ENCODE assay signal across 1 cellular context in the genomic region with DNA sequence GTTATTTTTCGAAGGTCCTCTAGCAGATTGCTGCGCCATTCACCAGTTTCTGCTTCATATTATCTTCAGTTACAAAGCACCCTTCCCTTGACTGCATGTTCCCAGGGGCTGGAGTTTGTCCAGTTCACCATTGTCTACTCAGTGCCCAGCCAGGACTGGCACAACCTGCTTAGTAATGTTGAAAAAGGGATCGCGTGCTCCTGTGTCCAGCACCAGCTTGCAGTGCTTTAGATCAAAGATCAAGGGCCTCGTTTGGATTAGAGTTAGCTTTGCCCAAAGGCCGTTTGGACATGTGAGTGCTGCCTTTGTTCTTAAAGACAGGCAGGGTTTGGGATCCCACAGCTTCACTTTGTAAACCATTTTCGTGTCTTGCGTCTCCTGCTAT.
A peak's percentile ranks its signal among the peaks of the same experiment; 100 is the strongest.
TF ChIP-seq lines count a peak whose summit lies in the region.

No MANE protein-coding gene starts in this region.

TF ChIP-seq in HepG2, 621 proteins besides CTCF, POLR2A, EP300 and RAD21 (continued from another document and continues in another):
- TF ChIP-seq, protein P1, sequence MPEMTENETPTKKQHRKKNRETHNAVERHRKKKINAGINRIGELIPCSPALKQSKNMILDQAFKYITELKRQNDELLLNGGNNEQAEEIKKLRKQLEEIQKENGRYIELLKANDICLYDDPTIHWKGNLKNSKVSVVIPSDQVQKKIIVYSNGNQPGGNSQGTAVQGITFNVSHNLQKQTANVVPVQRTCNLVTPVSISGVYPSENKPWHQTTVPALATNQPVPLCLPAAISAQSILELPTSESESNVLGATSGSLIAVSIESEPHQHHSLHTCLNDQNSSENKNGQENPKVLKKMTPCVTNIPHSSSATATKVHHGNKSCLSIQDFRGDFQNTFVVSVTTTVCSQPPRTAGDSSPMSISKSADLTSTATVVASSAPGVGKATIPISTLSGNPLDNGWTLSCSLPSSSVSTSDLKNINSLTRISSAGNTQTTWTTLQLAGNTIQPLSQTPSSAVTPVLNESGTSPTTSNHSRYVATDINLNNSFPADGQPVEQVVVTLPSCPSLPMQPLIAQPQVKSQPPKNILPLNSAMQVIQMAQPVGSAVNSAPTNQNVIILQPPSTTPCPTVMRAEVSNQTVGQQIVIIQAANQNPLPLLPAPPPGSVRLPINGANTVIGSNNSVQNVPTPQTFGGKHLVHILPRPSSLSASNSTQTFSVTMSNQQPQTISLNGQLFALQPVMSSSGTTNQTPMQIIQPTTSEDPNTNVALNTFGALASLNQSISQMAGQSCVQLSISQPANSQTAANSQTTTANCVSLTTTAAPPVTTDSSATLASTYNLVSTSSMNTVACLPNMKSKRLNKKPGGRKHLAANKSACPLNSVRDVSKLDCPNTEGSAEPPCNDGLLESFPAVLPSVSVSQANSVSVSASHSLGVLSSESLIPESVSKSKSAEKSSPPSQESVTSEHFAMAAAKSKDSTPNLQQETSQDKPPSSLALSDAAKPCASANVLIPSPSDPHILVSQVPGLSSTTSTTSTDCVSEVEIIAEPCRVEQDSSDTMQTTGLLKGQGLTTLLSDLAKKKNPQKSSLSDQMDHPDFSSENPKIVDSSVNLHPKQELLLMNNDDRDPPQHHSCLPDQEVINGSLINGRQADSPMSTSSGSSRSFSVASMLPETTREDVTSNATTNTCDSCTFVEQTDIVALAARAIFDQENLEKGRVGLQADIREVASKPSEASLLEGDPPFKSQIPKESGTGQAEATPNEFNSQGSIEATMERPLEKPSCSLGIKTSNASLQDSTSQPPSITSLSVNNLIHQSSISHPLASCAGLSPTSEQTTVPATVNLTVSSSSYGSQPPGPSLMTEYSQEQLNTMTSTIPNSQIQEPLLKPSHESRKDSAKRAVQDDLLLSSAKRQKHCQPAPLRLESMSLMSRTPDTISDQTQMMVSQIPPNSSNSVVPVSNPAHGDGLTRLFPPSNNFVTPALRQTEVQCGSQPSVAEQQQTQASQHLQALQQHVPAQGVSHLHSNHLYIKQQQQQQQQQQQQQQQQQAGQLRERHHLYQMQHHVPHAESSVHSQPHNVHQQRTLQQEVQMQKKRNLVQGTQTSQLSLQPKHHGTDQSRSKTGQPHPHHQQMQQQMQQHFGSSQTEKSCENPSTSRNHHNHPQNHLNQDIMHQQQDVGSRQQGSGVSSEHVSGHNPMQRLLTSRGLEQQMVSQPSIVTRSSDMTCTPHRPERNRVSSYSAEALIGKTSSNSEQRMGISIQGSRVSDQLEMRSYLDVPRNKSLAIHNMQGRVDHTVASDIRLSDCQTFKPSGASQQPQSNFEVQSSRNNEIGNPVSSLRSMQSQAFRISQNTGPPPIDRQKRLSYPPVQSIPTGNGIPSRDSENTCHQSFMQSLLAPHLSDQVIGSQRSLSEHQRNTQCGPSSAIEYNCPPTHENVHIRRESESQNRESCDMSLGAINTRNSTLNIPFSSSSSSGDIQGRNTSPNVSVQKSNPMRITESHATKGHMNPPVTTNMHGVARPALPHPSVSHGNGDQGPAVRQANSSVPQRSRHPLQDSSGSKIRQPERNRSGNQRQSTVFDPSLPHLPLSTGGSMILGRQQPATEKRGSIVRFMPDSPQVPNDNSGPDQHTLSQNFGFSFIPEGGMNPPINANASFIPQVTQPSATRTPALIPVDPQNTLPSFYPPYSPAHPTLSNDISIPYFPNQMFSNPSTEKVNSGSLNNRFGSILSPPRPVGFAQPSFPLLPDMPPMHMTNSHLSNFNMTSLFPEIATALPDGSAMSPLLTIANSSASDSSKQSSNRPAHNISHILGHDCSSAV (CRISPR knock-in tag; IDR thresholded peaks at IDR 0.05; ENCODE audit: borderline replicate concordance): no peak
- TF ChIP-seq, protein P2, sequence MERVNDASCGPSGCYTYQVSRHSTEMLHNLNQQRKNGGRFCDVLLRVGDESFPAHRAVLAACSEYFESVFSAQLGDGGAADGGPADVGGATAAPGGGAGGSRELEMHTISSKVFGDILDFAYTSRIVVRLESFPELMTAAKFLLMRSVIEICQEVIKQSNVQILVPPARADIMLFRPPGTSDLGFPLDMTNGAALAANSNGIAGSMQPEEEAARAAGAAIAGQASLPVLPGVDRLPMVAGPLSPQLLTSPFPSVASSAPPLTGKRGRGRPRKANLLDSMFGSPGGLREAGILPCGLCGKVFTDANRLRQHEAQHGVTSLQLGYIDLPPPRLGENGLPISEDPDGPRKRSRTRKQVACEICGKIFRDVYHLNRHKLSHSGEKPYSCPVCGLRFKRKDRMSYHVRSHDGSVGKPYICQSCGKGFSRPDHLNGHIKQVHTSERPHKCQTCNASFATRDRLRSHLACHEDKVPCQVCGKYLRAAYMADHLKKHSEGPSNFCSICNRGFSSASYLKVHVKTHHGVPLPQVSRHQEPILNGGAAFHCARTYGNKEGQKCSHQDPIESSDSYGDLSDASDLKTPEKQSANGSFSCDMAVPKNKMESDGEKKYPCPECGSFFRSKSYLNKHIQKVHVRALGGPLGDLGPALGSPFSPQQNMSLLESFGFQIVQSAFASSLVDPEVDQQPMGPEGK (CRISPR knock-in tag; IDR thresholded peaks at IDR 0.05): no peak
- TF ChIP-seq BRD4 (CRISPR knock-in tag; IDR thresholded peaks at IDR 0.05) (no peak), ZNF569 (CRISPR knock-in tag; IDR thresholded peaks at IDR 0.05; ENCODE audit: borderline replicate concordance) (no peak), ZNF816 (CRISPR knock-in tag; IDR thresholded peaks at IDR 0.05; ENCODE audit: borderline replicate concordance) (no peak), ZIK1 (CRISPR knock-in tag; IDR thresholded peaks at IDR 0.05; ENCODE audit: borderline replicate concordance, low read depth) (no peak), DNMT3B (CRISPR knock-in tag; conservative IDR thresholded peaks at IDR 0.05) (no peak), NFIB (CRISPR knock-in tag; IDR thresholded peaks at IDR 0.05; ENCODE audit: borderline replicate concordance) (no peak), HHEX (CRISPR knock-in tag; IDR thresholded peaks at IDR 0.05) (no peak), ATM (IDR thresholded peaks at IDR 0.05; ENCODE audit: borderline replicate concordance) (no peak), ZFP37 (CRISPR knock-in tag; IDR thresholded peaks at IDR 0.05; ENCODE audit: borderline replicate concordance) (no peak), FOSL2 (CRISPR knock-in tag; IDR thresholded peaks at IDR 0.05) (peak; percentile 13; the same call in 1 of the 2 replicates), ZSCAN9 (CRISPR knock-in tag; IDR thresholded peaks at IDR 0.05; ENCODE audit: borderline replicate concordance) (no peak), MAFF (IDR thresholded peaks at IDR 0.05; ENCODE audit: low read depth, low read length) (no peak), CENPT (CRISPR knock-in tag; IDR thresholded peaks at IDR 0.05; ENCODE audit: low read depth) (no peak), ZNF263 (CRISPR knock-in tag; IDR thresholded peaks at IDR 0.05) (no peak), JUN (CRISPR knock-in tag; IDR thresholded peaks at IDR 0.05) (no peak), MEIS1 (CRISPR knock-in tag; IDR thresholded peaks at IDR 0.05; ENCODE audit: borderline replicate concordance) (no peak), ZNF225 (CRISPR knock-in tag; IDR thresholded peaks at IDR 0.05) (no peak), ISX (CRISPR knock-in tag; conservative IDR thresholded peaks at IDR 0.05) (no peak), SALL2 (CRISPR knock-in tag; IDR thresholded peaks at IDR 0.05) (no peak), NCOA2 (CRISPR knock-in tag; IDR thresholded peaks at IDR 0.05) (peak; percentile 32; the same call in 1 of the 2 replicates), ZNF709 (CRISPR knock-in tag; IDR thresholded peaks at IDR 0.05) (no peak), ERF (CRISPR knock-in tag; IDR thresholded peaks at IDR 0.05) (no peak)
- TF ChIP-seq, protein P3, sequence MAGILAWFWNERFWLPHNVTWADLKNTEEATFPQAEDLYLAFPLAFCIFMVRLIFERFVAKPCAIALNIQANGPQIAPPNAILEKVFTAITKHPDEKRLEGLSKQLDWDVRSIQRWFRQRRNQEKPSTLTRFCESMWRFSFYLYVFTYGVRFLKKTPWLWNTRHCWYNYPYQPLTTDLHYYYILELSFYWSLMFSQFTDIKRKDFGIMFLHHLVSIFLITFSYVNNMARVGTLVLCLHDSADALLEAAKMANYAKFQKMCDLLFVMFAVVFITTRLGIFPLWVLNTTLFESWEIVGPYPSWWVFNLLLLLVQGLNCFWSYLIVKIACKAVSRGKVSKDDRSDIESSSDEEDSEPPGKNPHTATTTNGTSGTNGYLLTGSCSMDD (CRISPR knock-in tag; IDR thresholded peaks at IDR 0.05): no peak
- TF ChIP-seq, protein P4, sequence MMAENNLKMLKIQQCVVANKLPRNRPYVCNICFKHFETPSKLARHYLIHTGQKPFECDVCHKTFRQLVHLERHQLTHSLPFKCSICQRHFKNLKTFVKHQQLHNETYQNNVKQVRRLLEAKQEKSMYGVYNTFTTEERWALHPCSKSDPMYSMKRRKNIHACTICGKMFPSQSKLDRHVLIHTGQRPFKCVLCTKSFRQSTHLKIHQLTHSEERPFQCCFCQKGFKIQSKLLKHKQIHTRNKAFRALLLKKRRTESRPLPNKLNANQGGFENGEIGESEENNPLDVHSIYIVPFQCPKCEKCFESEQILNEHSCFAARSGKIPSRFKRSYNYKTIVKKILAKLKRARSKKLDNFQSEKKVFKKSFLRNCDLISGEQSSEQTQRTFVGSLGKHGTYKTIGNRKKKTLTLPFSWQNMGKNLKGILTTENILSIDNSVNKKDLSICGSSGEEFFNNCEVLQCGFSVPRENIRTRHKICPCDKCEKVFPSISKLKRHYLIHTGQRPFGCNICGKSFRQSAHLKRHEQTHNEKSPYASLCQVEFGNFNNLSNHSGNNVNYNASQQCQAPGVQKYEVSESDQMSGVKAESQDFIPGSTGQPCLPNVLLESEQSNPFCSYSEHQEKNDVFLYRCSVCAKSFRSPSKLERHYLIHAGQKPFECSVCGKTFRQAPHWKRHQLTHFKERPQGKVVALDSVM (CRISPR knock-in tag; IDR thresholded peaks at IDR 0.05): no peak
- TF ChIP-seq, protein P5, sequence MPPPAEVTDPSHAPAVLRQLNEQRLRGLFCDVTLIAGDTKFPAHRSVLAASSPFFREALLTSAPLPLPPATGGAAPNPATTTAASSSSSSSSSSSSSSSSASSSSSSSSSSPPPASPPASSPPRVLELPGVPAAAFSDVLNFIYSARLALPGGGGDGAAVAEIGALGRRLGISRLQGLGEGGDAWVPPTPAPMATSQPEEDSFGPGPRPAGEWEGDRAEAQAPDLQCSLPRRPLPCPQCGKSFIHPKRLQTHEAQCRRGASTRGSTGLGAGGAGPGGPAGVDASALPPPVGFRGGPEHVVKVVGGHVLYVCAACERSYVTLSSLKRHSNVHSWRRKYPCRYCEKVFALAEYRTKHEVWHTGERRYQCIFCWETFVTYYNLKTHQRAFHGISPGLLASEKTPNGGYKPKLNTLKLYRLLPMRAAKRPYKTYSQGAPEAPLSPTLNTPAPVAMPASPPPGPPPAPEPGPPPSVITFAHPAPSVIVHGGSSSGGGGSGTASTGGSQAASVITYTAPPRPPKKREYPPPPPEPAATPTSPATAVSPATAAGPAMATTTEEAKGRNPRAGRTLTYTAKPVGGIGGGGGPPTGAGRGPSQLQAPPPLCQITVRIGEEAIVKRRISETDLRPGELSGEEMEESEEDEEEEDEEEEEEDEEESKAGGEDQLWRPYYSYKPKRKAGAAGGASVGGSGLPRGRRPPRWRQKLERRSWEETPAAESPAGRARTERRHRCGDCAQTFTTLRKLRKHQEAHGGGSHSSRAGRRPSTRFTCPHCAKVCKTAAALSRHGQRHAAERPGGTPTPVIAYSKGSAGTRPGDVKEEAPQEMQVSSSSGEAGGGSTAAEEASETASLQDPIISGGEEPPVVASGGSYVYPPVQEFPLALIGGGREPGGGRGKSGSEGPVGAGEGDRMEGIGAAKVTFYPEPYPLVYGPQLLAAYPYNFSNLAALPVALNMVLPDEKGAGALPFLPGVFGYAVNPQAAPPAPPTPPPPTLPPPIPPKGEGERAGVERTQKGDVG (CRISPR knock-in tag; IDR thresholded peaks at IDR 0.05; ENCODE audit: borderline replicate concordance): no peak
- TF ChIP-seq, protein P6, sequence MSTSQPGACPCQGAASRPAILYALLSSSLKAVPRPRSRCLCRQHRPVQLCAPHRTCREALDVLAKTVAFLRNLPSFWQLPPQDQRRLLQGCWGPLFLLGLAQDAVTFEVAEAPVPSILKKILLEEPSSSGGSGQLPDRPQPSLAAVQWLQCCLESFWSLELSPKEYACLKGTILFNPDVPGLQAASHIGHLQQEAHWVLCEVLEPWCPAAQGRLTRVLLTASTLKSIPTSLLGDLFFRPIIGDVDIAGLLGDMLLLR (CRISPR knock-in tag; IDR thresholded peaks at IDR 0.05): no peak
- TF ChIP-seq, protein P7, sequence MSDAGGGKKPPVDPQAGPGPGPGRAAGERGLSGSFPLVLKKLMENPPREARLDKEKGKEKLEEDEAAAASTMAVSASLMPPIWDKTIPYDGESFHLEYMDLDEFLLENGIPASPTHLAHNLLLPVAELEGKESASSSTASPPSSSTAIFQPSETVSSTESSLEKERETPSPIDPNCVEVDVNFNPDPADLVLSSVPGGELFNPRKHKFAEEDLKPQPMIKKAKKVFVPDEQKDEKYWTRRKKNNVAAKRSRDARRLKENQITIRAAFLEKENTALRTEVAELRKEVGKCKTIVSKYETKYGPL (CRISPR knock-in tag; IDR thresholded peaks at IDR 0.05): no peak
- TF ChIP-seq, protein P8, sequence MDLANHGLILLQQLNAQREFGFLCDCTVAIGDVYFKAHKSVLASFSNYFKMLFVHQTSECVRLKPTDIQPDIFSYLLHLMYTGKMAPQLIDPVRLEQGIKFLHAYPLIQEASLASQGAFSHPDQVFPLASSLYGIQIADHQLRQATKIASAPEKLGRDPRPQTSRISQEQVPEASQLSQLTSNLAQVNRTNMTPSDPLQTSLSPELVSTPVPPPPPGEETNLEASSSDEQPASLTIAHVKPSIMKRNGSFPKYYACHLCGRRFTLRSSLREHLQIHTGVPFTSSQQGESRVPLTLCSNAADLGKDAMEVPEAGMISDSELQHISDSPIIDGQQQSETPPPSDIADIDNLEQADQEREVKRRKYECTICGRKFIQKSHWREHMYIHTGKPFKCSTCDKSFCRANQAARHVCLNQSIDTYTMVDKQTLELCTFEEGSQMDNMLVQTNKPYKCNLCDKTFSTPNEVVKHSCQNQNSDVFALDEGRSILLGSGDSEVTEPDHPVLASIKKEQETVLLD (CRISPR knock-in tag; IDR thresholded peaks at IDR 0.05; ENCODE audit: low read depth): no peak
- TF ChIP-seq, protein P9, sequence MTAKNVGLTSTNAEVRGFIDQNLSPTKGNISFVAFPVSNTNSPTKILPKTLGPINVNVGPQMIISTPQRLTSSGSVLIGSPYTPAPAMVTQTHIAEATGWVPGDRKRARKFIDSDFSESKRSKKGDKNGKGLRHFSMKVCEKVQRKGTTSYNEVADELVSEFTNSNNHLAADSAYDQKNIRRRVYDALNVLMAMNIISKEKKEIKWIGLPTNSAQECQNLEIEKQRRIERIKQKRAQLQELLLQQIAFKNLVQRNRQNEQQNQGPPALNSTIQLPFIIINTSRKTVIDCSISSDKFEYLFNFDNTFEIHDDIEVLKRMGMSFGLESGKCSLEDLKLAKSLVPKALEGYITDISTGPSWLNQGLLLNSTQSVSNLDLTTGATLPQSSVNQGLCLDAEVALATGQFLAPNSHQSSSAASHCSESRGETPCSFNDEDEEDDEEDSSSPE (CRISPR knock-in tag; IDR thresholded peaks at IDR 0.05): peak; percentile 53; the same call in 1 of the 2 replicates
- TF ChIP-seq, protein P10, sequence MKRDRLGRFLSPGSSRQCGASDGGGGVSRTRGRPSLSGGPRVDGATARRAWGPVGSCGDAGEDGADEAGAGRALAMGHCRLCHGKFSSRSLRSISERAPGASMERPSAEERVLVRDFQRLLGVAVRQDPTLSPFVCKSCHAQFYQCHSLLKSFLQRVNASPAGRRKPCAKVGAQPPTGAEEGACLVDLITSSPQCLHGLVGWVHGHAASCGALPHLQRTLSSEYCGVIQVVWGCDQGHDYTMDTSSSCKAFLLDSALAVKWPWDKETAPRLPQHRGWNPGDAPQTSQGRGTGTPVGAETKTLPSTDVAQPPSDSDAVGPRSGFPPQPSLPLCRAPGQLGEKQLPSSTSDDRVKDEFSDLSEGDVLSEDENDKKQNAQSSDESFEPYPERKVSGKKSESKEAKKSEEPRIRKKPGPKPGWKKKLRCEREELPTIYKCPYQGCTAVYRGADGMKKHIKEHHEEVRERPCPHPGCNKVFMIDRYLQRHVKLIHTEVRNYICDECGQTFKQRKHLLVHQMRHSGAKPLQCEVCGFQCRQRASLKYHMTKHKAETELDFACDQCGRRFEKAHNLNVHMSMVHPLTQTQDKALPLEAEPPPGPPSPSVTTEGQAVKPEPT (CRISPR knock-in tag; IDR thresholded peaks at IDR 0.05; ENCODE audit: low read depth): no peak
